22 cellular contexts compared by ENCODE assay signal in genomic region chr4:97662133-97662532, GRCh38.
A peak's percentile ranks its signal among the peaks of the same experiment; 100 is the strongest.
DNase-seq lines count a peak whose midpoint lies in the region; ATAC-seq and TF ChIP-seq lines count a peak whose summit lies in the region.
"Had no signal": no experiment of that assay in that cellular context is flagged by ENCODE, and none has a peak within 500 bp of the region (broad histone marks: within the 10 kb centered on the region; RNA-seq: fewer than 3 reads in every experiment).

No MANE protein-coding gene starts in this region.

- no peaks in the 10 kb centered on the region for H3K36me3 ChIP-seq in mammary epithelial cell (ENCODE audit: insufficient read depth, low read length)
- H3K36me3 ChIP-seq in breast epithelium, result no peaks in the 10 kb centered on the region
- H3K36me3 ChIP-seq: BLaER1, HAP-1 had no signal

- no TSS peak for BruUV-seq in mammary epithelial cell (replicated peaks; lab: Mats Ljungman, UMichigan)

- CTCF ChIA-PET in mammary epithelial cell (lab: Charles Lee; ENCODE audit: low non-redundant PET), result no interaction called here
- CTCF ChIA-PET in activated CD8-positive, alpha-beta memory T cell treated with anti-CD3 and anti-CD28 coated beads, Interleukin-2, amount 10 ng/mL, durations not matched to agents 7 days and 5 days (lab: Charles Lee), result no interaction called here

- H3K27ac ChIP-seq in mammary epithelial cell (ENCODE audit: insufficient read depth, low read depth, low read length) (no peak overlapping the region), breast epithelium (no peak overlapping the region), epithelial cell of prostate (no peak overlapping the region)
- H3K27ac ChIP-seq: 22Rv1, BLaER1, C4-2B had no signal

- DNase-seq in mammary epithelial cell, result peak; percentile 29
- no peak for DNase-seq in breast epithelium (ENCODE audit: low spot score in 2 of 2)
- peak; percentile 18 for DNase-seq in epithelial cell of prostate (ENCODE audit: low read depth, low spot score)
- DNase-seq in kidney tubule cell (ENCODE audit: low spot score), result peak; percentile 2
- no peak for DNase-seq in cardiac septum (ENCODE audit: low spot score)
- no peak for DNase-seq in GM10266 (ENCODE audit: extremely low spot score)
- no peak for DNase-seq in activated CD8-positive, alpha-beta memory T cell treated with anti-CD3 and anti-CD28 coated beads, Interleukin-2, amount 10 ng/mL, durations not matched to agents 7 days and 5 days
- DNase-seq: Caco-2; CD4-positive, CD25-positive, alpha-beta regulatory T cell; CD8-positive, alpha-beta T cell; DMS153; DND-41; EL; GDM1; GOT3; HFFc6 had no signal

- H3K27me3 ChIP-seq in mammary epithelial cell (ENCODE audit: insufficient read depth, low read length) (no peaks in the 10 kb centered on the region), breast epithelium (no peaks in the 10 kb centered on the region)
- H3K27me3 ChIP-seq: BLaER1 had no signal

- H3K4me3 Mint-ChIP-seq in activated CD8-positive, alpha-beta memory T cell treated with anti-CD3 and anti-CD28 coated beads, Interleukin-2, amount 10 ng/mL, durations not matched to agents 7 days and 5 days, result no peak overlapping the region
- H3K4me3 Mint-ChIP-seq: B cell; CD4-positive, CD25-positive, alpha-beta regulatory T cell; CD8-positive, alpha-beta T cell; HFFc6 had no signal

- dilution Hi-C loops in mammary epithelial cell (cut with HindIII; ENCODE audit: low sequenced_read_pairs), result no loop called here

- H2AFZ ChIP-seq in mammary epithelial cell (ENCODE audit: low read depth, low read length), result no peak overlapping the region

- H3K4me2 ChIP-seq in mammary epithelial cell (ENCODE audit: insufficient read depth, low read depth, low read length), result no peak overlapping the region
- H3K4me2 ChIP-seq: BLaER1 had no signal

- H3K36me3 Mint-ChIP-seq in activated CD8-positive, alpha-beta memory T cell treated with anti-CD3 and anti-CD28 coated beads, Interleukin-2, amount 10 ng/mL, durations not matched to agents 7 days and 5 days, result no peaks in the 10 kb centered on the region
- H3K36me3 Mint-ChIP-seq: CD4-positive, CD25-positive, alpha-beta regulatory T cell; CD8-positive, alpha-beta T cell had no signal

- peak; percentile 40; the same call in 1 of the 3 replicates for ATAC-seq in SK-N-SH treated with all-trans-retinoic acid at 6 μM for 48 hours
- no peak for ATAC-seq in activated CD8-positive, alpha-beta memory T cell treated with anti-CD3 and anti-CD28 coated beads, Interleukin-2, amount 10 ng/mL, durations not matched to agents 7 days and 5 days
- ATAC-seq: CD8-positive, alpha-beta T cell had no signal

- H3K9me3 Mint-ChIP-seq in activated CD8-positive, alpha-beta memory T cell treated with anti-CD3 and anti-CD28 coated beads, Interleukin-2, amount 10 ng/mL, durations not matched to agents 7 days and 5 days (ENCODE audit: low read depth), result peaks cover 2% of the 10 kb centered on the region

- no peaks in the 10 kb centered on the region for H3K9me3 ChIP-seq in mammary epithelial cell (replicated peaks; ENCODE audit: insufficient read depth, low read length)
- peaks cover 12 to 16% of the 10 kb centered on the region in 2 donors for H3K9me3 ChIP-seq in breast epithelium
- H3K9me3 ChIP-seq: Caco-2 had no signal

- no peak overlapping the region for H3K9ac ChIP-seq in mammary epithelial cell (ENCODE audit: insufficient read depth, low read length)
- H3K9ac ChIP-seq: BLaER1 had no signal

- H3K27me3 Mint-ChIP-seq in activated CD8-positive, alpha-beta memory T cell treated with anti-CD3 and anti-CD28 coated beads, Interleukin-2, amount 10 ng/mL, durations not matched to agents 7 days and 5 days, result no peaks in the 10 kb centered on the region
- H3K27me3 Mint-ChIP-seq: B cell; CD4-positive, CD25-positive, alpha-beta regulatory T cell had no signal

- TF ChIP-seq POLR2A in breast epithelium (IDR thresholded peaks at IDR 0.05), result no peak

- H3K4me1 ChIP-seq in mammary epithelial cell (ENCODE audit: insufficient read depth, low read length), result no peaks in the 10 kb centered on the region
- H3K4me1 ChIP-seq in breast epithelium, result no peaks in the 10 kb centered on the region
- H3K4me1 ChIP-seq: BLaER1, Caco-2, HAP-1 had no signal

- no peaks in the 10 kb centered on the region for H3K79me2 ChIP-seq in mammary epithelial cell (ENCODE audit: insufficient read depth, low read length)

- H4K20me1 ChIP-seq in mammary epithelial cell (ENCODE audit: insufficient read depth, low read length), result no peaks in the 10 kb centered on the region
- H4K20me1 ChIP-seq: BLaER1 had no signal

- TF ChIP-seq CTCF in mammary epithelial cell (conservative IDR thresholded peaks at IDR 0.05 in 1 of 2, IDR thresholded peaks at IDR 0.05 in 1 of 2; ENCODE audit: extremely low read depth in 1 of 2, insufficient read depth in 1 of 2, low read depth in 1 of 2, low read length in 2 of 2), result no peak
- TF ChIP-seq CTCF in breast epithelium (IDR thresholded peaks at IDR 0.05), result no peak
- TF ChIP-seq CTCF in GM10266 (IDR thresholded peaks at IDR 0.05; ENCODE audit: control insufficient read depth, insufficient read depth, low read depth, missing control alignments), result no peak

- H3K27ac Mint-ChIP-seq in activated CD8-positive, alpha-beta memory T cell treated with anti-CD3 and anti-CD28 coated beads, Interleukin-2, amount 10 ng/mL, durations not matched to agents 7 days and 5 days, result no peak overlapping the region
- H3K27ac Mint-ChIP-seq: B cell; CD4-positive, CD25-positive, alpha-beta regulatory T cell; CD8-positive, alpha-beta T cell; HFFc6 had no signal

- in situ Hi-C loops in mammary epithelial cell (cut with MboI; ENCODE audit: low sequenced_read_pairs in 2 of 2), result no loop called here

- H3K4me3 ChIP-seq in mammary epithelial cell (replicated peaks in 1 of 3; ENCODE audit: insufficient read depth in 1 of 3, low read depth in 2 of 3, low read length in 3 of 3) (no peak overlapping the region), breast epithelium (no peak overlapping the region)
- H3K4me3 ChIP-seq: BLaER1, HAP-1 had no signal

- 64% methylated on average over 2 of the region's 2 CpGs for WGBS in mammary epithelial cell (ENCODE audit: low coverage, missing lambda C conversion rate)

- intact Hi-C loops in mammary epithelial cell (cut with micrococcal nuclease) (no loop called here), breast epithelium (cut with DNase I; ENCODE audit: low total_unique reads) (no loop called here), cardiac septum (cut with DNase I) (no loop called here)

- H3K4me1 Mint-ChIP-seq in activated CD8-positive, alpha-beta memory T cell treated with anti-CD3 and anti-CD28 coated beads, Interleukin-2, amount 10 ng/mL, durations not matched to agents 7 days and 5 days, result no peaks in the 10 kb centered on the region
- H3K4me1 Mint-ChIP-seq: B cell; CD4-positive, CD25-positive, alpha-beta regulatory T cell had no signal

TF ChIP-seq in SK-N-SH treated with all-trans-retinoic acid at 6 μM for 48 hours, 23 proteins besides CTCF, POLR2A, EP300 and RAD21:
- TF ChIP-seq, protein P1, sequence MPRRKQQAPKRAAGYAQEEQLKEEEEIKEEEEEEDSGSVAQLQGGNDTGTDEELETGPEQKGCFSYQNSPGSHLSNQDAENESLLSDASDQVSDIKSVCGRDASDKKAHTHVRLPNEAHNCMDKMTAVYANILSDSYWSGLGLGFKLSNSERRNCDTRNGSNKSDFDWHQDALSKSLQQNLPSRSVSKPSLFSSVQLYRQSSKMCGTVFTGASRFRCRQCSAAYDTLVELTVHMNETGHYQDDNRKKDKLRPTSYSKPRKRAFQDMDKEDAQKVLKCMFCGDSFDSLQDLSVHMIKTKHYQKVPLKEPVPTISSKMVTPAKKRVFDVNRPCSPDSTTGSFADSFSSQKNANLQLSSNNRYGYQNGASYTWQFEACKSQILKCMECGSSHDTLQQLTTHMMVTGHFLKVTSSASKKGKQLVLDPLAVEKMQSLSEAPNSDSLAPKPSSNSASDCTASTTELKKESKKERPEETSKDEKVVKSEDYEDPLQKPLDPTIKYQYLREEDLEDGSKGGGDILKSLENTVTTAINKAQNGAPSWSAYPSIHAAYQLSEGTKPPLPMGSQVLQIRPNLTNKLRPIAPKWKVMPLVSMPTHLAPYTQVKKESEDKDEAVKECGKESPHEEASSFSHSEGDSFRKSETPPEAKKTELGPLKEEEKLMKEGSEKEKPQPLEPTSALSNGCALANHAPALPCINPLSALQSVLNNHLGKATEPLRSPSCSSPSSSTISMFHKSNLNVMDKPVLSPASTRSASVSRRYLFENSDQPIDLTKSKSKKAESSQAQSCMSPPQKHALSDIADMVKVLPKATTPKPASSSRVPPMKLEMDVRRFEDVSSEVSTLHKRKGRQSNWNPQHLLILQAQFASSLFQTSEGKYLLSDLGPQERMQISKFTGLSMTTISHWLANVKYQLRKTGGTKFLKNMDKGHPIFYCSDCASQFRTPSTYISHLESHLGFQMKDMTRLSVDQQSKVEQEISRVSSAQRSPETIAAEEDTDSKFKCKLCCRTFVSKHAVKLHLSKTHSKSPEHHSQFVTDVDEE (CRISPR knock-in tag; IDR thresholded peaks at IDR 0.05), result no peak
- TF ChIP-seq ISL1 (CRISPR knock-in tag; IDR thresholded peaks at IDR 0.05), result 0 out of 2 replicates have a peak, but pooled peaks have one; percentile 32

Comparison
In these comparisons a context has a peak if more than half of its experiments do, and no peak if none do; other contexts are left out.
1. DNase-seq: peak in mammary epithelial cell (single experiment), epithelial cell of prostate (single experiment) and kidney tubule cell (single experiment); none in breast epithelium (0 of 2), cardiac septum (single experiment), GM10266 (single experiment) and activated CD8-positive, alpha-beta memory T cell treated with anti-CD3 and anti-CD28 coated beads, Interleukin-2, amount 10 ng/mL, durations not matched to agents 7 days and 5 days (single experiment).